In genomic region chrX:10090319-10090718, GRCh38 we compare ENCODE assay signal across 27 cellular contexts.
DNase-seq lines count a peak whose midpoint lies in the region; ATAC-seq and TF ChIP-seq lines count a peak whose summit lies in the region.
"Had no signal": no experiment of that assay in that cellular context is flagged by ENCODE, and none has a peak within 500 bp of the region (broad histone marks: within the 10 kb centered on the region; RNA-seq: fewer than 3 reads in every experiment).

No MANE protein-coding gene starts in this region.

- ATAC-seq in PC-3 (peak; percentile 10), GM19324 (IDR thresholded peaks at IDR 0.05; ENCODE audit: low FRiP score, unreplicated experiment) (no peak)
- ATAC-seq: gastrocnemius medialis, HCT116, left cardiac atrium had no signal

- no peak overlapping the region for H2AFZ ChIP-seq in PC-3 (ENCODE audit: low read length)
- H2AFZ ChIP-seq: hepatocyte had no signal

- CTCF ChIA-PET in PC-3 (lab: Charles Lee), result interaction anchor here (1.3 kb wide), 1 partner anchor 13 kb away, joined by 4 read pairs; no protein-coding TSS in a partner anchor

- H4K20me1 ChIP-seq in BLaER1, result no peaks in the 10 kb centered on the region
- H4K20me1 ChIP-seq in PC-3 (ENCODE audit: low read length), result no peaks in the 10 kb centered on the region

- no peaks in the 10 kb centered on the region for H3F3A ChIP-seq in PC-3 (ENCODE audit: low read length, unreplicated experiment)

- H3K79me2 ChIP-seq in PC-3 (ENCODE audit: low read length), result no peaks in the 10 kb centered on the region
- H3K79me2 ChIP-seq: hepatocyte had no signal

- H3K4me3 ChIP-seq in BLaER1 (no peak overlapping the region), PC-3 (ENCODE audit: low read length) (peak overlapping the region; percentile 32; the same call in 1 of the 2 replicates), muscle layer of duodenum (ENCODE audit: low read depth in 1 of 2, low read length in 2 of 2) (no peak overlapping the region)
- H3K4me3 ChIP-seq: esophagus squamous epithelium, gastrocnemius medialis, hepatocyte, SJSA1, vagina had no signal

- H3K27me3 ChIP-seq in BLaER1 (no peaks in the 10 kb centered on the region), PC-3 (ENCODE audit: low read length) (no peaks in the 10 kb centered on the region), muscle layer of duodenum (ENCODE audit: low read depth, low read length) (no peaks in the 10 kb centered on the region)
- H3K27me3 ChIP-seq: esophagus squamous epithelium, gastrocnemius medialis, hepatocyte, SJSA1, vagina had no signal

- H3K4me1 ChIP-seq in BLaER1, result peaks cover 21% of the 10 kb centered on the region
- H3K4me1 ChIP-seq in PC-3 (ENCODE audit: insufficient read depth, low read length), result peaks cover 22% of the 10 kb centered on the region
- peaks cover 0 to 21% of the 10 kb centered on the region in 2 donors for H3K4me1 ChIP-seq in muscle layer of duodenum (ENCODE audit: control insufficient read depth in 1 of 2, insufficient read depth in 2 of 2, low read length in 2 of 2)
- H3K4me1 ChIP-seq: gastrocnemius medialis had no signal

- TF ChIP-seq CTCF in PC-3 (conservative IDR thresholded peaks at IDR 0.05; ENCODE audit: low read depth, low read length), result no peak

- no peaks in the 10 kb centered on the region for H3K9me2 ChIP-seq in PC-3 (replicated peaks; ENCODE audit: low read length)

- peak overlapping the region; percentile 54; the same call in 1 of the 2 replicates for H3K4me2 ChIP-seq in BLaER1
- H3K4me2 ChIP-seq in PC-3 (ENCODE audit: low read length), result peak overlapping the region; percentile 67
- H3K4me2 ChIP-seq: hepatocyte had no signal

- TSS peak; percentile 48 for BruUV-seq in PC-3 (replicated peaks; lab: Mats Ljungman, UMichigan)

- H3K27ac ChIP-seq in BLaER1, result no peak overlapping the region
- H3K27ac ChIP-seq in PC-3 (ENCODE audit: low read length), result peak overlapping the region; percentile 78
- peak overlapping the region; percentile 8 for H3K27ac ChIP-seq in epithelial cell of prostate
- H3K27ac ChIP-seq in muscle layer of duodenum (ENCODE audit: low read length), result peak overlapping the region; percentile 39
- H3K27ac ChIP-seq: gastrocnemius medialis, hepatocyte, SJSA1, vagina, WERI-Rb-1 had no signal

- H3K36me3 ChIP-seq in BLaER1, result peaks cover 42% of the 10 kb centered on the region
- peaks cover 16% of the 10 kb centered on the region for H3K36me3 ChIP-seq in PC-3 (ENCODE audit: low read depth, low read length)
- H3K36me3 ChIP-seq in muscle layer of duodenum (ENCODE audit: control insufficient read depth in 1 of 2, insufficient read depth in 2 of 2, low read length in 2 of 2), result peaks cover 0 to 9% of the 10 kb centered on the region in 2 donors
- H3K36me3 ChIP-seq: gastrocnemius medialis, WERI-Rb-1 had no signal

- H3K9ac ChIP-seq in BLaER1, result no peak overlapping the region
- H3K9ac ChIP-seq in PC-3 (ENCODE audit: low read length), result peak overlapping the region; percentile 47; the same call in 1 of the 2 replicates

- POLR2A ChIA-PET in PC-3 (lab: Charles Lee; ENCODE audit: unreplicated experiment), result interaction anchor here (1.0 kb wide), 1 partner anchor 74 kb away, joined by 3 read pairs; no protein-coding TSS in a partner anchor

- peak; percentile 80 for DNase-seq in PC-3
- no peak for DNase-seq in epithelial cell of prostate (ENCODE audit: low read depth, low spot score)
- DNase-seq in DMS153 treated with DMSO at 0.1 percent for 48 hours (lab: John Stamatoyannopoulos, UW; ENCODE audit: unreplicated experiment), result no peak
- no peak for DNase-seq in DMS79 (lab: John Stamatoyannopoulos, UW)
- no peak for DNase-seq in DMS 273 (lab: John Stamatoyannopoulos, UW; ENCODE audit: unreplicated experiment)
- DNase-seq: ACHN; activated CD4-positive, alpha-beta T cell treated with anti-CD3 and anti-CD28 coated beads for 48 hours; anterior cingulate cortex; caudate nucleus; DMS153; esophagus squamous epithelium; gastrocnemius medialis; left cardiac atrium; mammary epithelial cell; NCI-H1694; nephron progenitor cell; small intestine; stimulated activated naive CD4-positive, alpha-beta T cell; T1000; WERI-Rb-1 had no signal

- H3K9me3 ChIP-seq in BLaER1 (no peaks in the 10 kb centered on the region), PC-3 (ENCODE audit: low read length) (no peaks in the 10 kb centered on the region), muscle layer of duodenum (ENCODE audit: control insufficient read depth in 1 of 2, low read length in 2 of 2) (no peaks in the 10 kb centered on the region)
- H3K9me3 ChIP-seq: esophagus squamous epithelium, gastrocnemius medialis, SJSA1, vagina had no signal

- intact Hi-C loops in PC-3 (cut with micrococcal nuclease), result no loop called here
